In genomic region chr7:128699895-128700294, GRCh38 we compare ENCODE assay signal across 17 cellular contexts. TPM values are rescaled to one million over a fixed set of nuclear protein-coding genes. Genes with fewer than 3 reads are reported as not detected.
"Had no signal": no experiment of that assay in that cellular context is flagged by ENCODE, and none has a peak within 500 bp of the region (broad histone marks: within the 10 kb centered on the region; RNA-seq: fewer than 3 reads in every experiment).

No MANE protein-coding gene starts in this region.

- H3K27ac Mint-ChIP-seq: mesothelial cell of epicardium had no signal

- H3K9me3 ChIP-seq: esophagus muscularis mucosa, gastroesophageal sphincter, heart right ventricle, left lung, lower lobe of right lung had no signal

- H3K36me3 Mint-ChIP-seq: mesothelial cell of epicardium had no signal

- H3K36me3 ChIP-seq: esophagus muscularis mucosa, gastroesophageal sphincter, heart right ventricle, left lung, lower lobe of right lung had no signal

- ATAC-seq: foreskin keratinocyte, gastroesophageal sphincter, heart right ventricle, left cardiac atrium, left lung, left ventricle myocardium superior, lower lobe of right lung had no signal

- H3K4me3 Mint-ChIP-seq: mesothelial cell of epicardium had no signal

- H3K9me3 Mint-ChIP-seq: mesothelial cell of epicardium had no signal

- H3K4me3 ChIP-seq: coronary artery, dorsolateral prefrontal cortex, esophagus muscularis mucosa, gastroesophageal sphincter, heart right ventricle, left lung, lower lobe of right lung had no signal

- DNase-seq: dermis blood vessel endothelial cell; dorsolateral prefrontal cortex; effector CD4-positive, alpha-beta T cell; effector memory CD4-positive, alpha-beta T cell; foreskin keratinocyte; heart right ventricle; hippocampal formation; left cardiac atrium; left lung; left ventricle myocardium superior; lower lobe of right lung; mesenchymal stem cell had no signal

- H3K4me1 ChIP-seq: left lung had no signal

RNA-seq across cellular contexts. Expression of gene GARIN1A, which starts 27.8 kb away (rescaled TPM):
- total RNA-seq: epithelial cell of proximal tubule had no signal
